25 cellular contexts compared by ENCODE assay signal in genomic region chr5:34578962-34579361, GRCh38.
"Had no signal": no experiment of that assay in that cellular context is flagged by ENCODE, and none has a peak within 500 bp of the region (broad histone marks: within the 10 kb centered on the region; RNA-seq: fewer than 3 reads in every experiment).

No MANE protein-coding gene starts in this region.

- H3K4me3 Mint-ChIP-seq: dendritic cell treated with granulocyte-macrophage colony-stimulating factor and Interleukin-4, amounts not matched to agents 40 ng/mL and 50 ng/mL, for 4 days; effector memory CD8-positive, alpha-beta T cell; endodermal cell; mesothelial cell of epicardium; naive B cell had no signal

- H3K9me3 ChIP-seq: colonic mucosa, esophagus squamous epithelium, gastrocnemius medialis, lower lobe of right lung, mucosa of descending colon had no signal

- H3K36me3 ChIP-seq: colonic mucosa, esophagus squamous epithelium, gastrocnemius medialis, heart right ventricle, left lung, lower lobe of right lung had no signal

- H3K27me3 ChIP-seq: colonic mucosa, esophagus squamous epithelium, gastrocnemius medialis, heart right ventricle, left lung had no signal

- H3K27ac Mint-ChIP-seq: dendritic cell treated with granulocyte-macrophage colony-stimulating factor and Interleukin-4, amounts not matched to agents 40 ng/mL and 50 ng/mL, for 4 days; effector memory CD8-positive, alpha-beta T cell; endodermal cell; mesothelial cell of epicardium had no signal

- H3K4me3 ChIP-seq: colonic mucosa, esophagus squamous epithelium, gastrocnemius medialis, heart right ventricle, left lung, lower lobe of right lung, mucosa of descending colon had no signal

- DNase-seq: colonic mucosa; cortex of kidney; effector CD8-positive, alpha-beta T cell; effector memory CD8-positive, alpha-beta T cell; endodermal cell; erythroblast; esophagus squamous epithelium; foreskin fibroblast; foreskin melanocyte; gastrocnemius medialis; glutamatergic neuron; head of caudate nucleus; heart right ventricle; hippocampal formation; left cardiac atrium; left lung; left ventricle myocardium superior; lower lobe of right lung; mesenchymal stem cell; mucosa of descending colon; naive B cell had no signal

- H3K4me1 ChIP-seq: colonic mucosa, esophagus squamous epithelium, gastrocnemius medialis, left lung, lower lobe of right lung had no signal

- ATAC-seq: effector memory CD8-positive, alpha-beta T cell; esophagus mucosa; gastrocnemius medialis; heart right ventricle; left cardiac atrium; left lung; left ventricle myocardium superior; lower lobe of right lung; mucosa of descending colon had no signal

- H3K36me3 Mint-ChIP-seq: mesothelial cell of epicardium, naive B cell had no signal

- H3K27ac ChIP-seq: colonic mucosa, epithelial cell of prostate, esophagus squamous epithelium, gastrocnemius medialis, heart right ventricle, left lung, lower lobe of right lung had no signal

- H3K9me3 Mint-ChIP-seq: effector memory CD8-positive, alpha-beta T cell had no signal

- H3K4me1 Mint-ChIP-seq: naive B cell had no signal
